ENCODE assay signal across 20 cellular contexts in the genomic region with DNA sequence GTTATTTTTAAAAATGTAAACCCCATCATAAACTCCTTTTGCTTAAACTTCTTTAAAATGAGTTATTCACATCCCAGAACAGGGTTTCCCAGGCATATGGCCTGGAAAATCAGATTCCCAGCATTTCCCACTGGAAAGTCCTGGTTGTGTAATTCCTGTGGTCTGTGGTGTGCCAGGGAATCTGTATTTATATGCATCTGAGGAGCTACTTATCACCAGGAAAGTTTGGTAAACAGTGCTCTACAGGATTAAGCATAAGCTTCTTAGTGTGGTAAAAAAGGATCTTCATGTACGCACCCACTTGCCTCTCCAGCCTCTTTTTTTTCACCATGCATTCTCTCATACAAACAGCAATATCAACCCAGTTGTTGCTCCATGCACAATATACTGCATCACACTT.
"Had no signal": no experiment of that assay in that cellular context is flagged by ENCODE, and none has a peak within 500 bp of the region (broad histone marks: within the 10 kb centered on the region; RNA-seq: fewer than 3 reads in every experiment).

No MANE protein-coding gene starts in this region.

- H3K27me3 ChIP-seq: gastroesophageal sphincter, spleen, upper lobe of left lung had no signal

- H3K9me3 ChIP-seq: gastroesophageal sphincter, mucosa of descending colon, spleen, upper lobe of left lung had no signal

- H2AFZ ChIP-seq: parathyroid adenoma had no signal

- H3K4me1 Mint-ChIP-seq: activated naive CD4-positive, alpha-beta T cell treated with anti-CD3 and anti-CD28 coated beads, Interleukin-2, amount 50 U/mL, for 24 hours; central memory CD8-positive, alpha-beta T cell had no signal

- H3K36me3 ChIP-seq: spleen had no signal

- H3K4me3 ChIP-seq: gastroesophageal sphincter, mucosa of descending colon, spleen, upper lobe of left lung had no signal

- H3K79me2 ChIP-seq: parathyroid adenoma had no signal

- H3K9me3 Mint-ChIP-seq: activated naive CD4-positive, alpha-beta T cell treated with anti-CD3 and anti-CD28 coated beads, Interleukin-2, amount 50 U/mL, for 24 hours; central memory CD8-positive, alpha-beta T cell; WTC11 had no signal

- H3K27me3 Mint-ChIP-seq: central memory CD8-positive, alpha-beta T cell had no signal

- H3K4me3 Mint-ChIP-seq: activated naive CD4-positive, alpha-beta T cell treated with anti-CD3 and anti-CD28 coated beads, Interleukin-2, amount 50 U/mL, for 24 hours; central memory CD8-positive, alpha-beta T cell; effector memory CD8-positive, alpha-beta T cell; WTC11 had no signal

- H3K9ac ChIP-seq: parathyroid adenoma had no signal

- H3K27ac ChIP-seq: gastroesophageal sphincter, parathyroid adenoma, spleen, upper lobe of left lung had no signal

- H3K27ac Mint-ChIP-seq: activated naive CD4-positive, alpha-beta T cell treated with anti-CD3 and anti-CD28 coated beads, Interleukin-2, amount 50 U/mL, for 24 hours; effector memory CD8-positive, alpha-beta T cell; WTC11 had no signal

- H3K4me1 ChIP-seq: parathyroid adenoma, spleen, upper lobe of left lung had no signal

- H3K36me3 Mint-ChIP-seq: activated naive CD4-positive, alpha-beta T cell treated with anti-CD3 and anti-CD28 coated beads, Interleukin-2, amount 50 U/mL, for 24 hours; WTC11 had no signal

- ATAC-seq: effector memory CD8-positive, alpha-beta T cell; esophagus mucosa; gastroesophageal sphincter; mucosa of descending colon; sciatic nerve; stimulated activated naive CD8-positive, alpha-beta T cell treated with anti-CD3 and anti-CD28 coated beads, Interleukin-15, Interleukin-2, amounts not matched to agents 100 U/mL and 50 U/mL, for 24 hours; WTC11 had no signal

- DNase-seq: activated gamma-delta T cell treated with Interleukin-2 at 50 U/mL for 16 hours; activated T-cell treated with anti-CD3 and anti-CD28 coated beads, Interleukin-2, amount 50 U/mL, for 1 hour; aorta; effector memory CD8-positive, alpha-beta T cell; head of caudate nucleus; hypothalamus; mucosa of descending colon; nucleus accumbens; spleen; stimulated activated CD4-positive, alpha-beta T cell treated with anti-CD3 and anti-CD28 coated beads, Interleukin-4, amount 100 ng/mL, for 1 hour; stimulated activated naive CD8-positive, alpha-beta T cell treated with anti-CD3 and anti-CD28 coated beads, Interleukin-15, Interleukin-2, amounts not matched to agents 100 U/mL and 50 U/mL, for 24 hours; T-helper 1 cell; upper lobe of left lung had no signal
